8 cellular contexts compared by ENCODE assay signal in the genomic region with DNA sequence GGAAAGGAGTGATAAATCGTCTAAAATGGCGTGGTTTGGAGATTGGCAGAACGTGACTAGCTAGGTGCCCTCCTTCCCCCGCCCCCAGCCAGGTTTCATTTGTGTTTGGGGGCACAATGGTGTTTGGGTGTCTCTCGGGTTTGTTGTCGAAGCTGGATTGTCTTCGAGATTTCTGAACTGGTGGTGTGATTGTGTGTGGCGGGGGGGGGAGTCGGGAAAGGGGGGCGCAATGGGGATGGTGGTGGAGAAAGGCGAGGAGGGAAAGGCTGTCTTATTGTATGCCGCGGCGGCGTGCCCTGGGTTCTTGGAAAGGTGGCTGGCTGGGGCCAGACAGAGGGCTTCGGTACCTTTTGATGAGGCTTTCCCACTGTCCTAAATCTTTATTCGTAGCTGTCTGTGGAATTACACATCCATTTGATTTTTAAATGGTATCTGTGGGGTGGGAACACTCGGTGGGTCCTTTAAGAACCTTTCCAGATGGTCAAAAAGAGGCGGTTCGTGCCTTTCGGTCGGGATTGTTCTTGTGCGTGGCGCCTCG. TPM values are rescaled to one million over a fixed set of nuclear protein-coding genes. Genes with fewer than 3 reads are reported as not detected.
DNase-seq lines count a peak whose midpoint lies in the region; ATAC-seq and TF ChIP-seq lines count a peak whose summit lies in the region.

No MANE protein-coding gene starts in this region.

- H3K9me3 ChIP-seq in psoas muscle, result no peaks in the 10 kb centered on the region

- intact Hi-C loops in left cardiac atrium (cut with DNase I) (loop anchor here (5.0 to 10.0 kb wide), 3 partner anchors 233 to 446 kb away; no protein-coding TSS in a partner anchor), psoas muscle (cut with DNase I) (loop anchor here (5.0 to 10.0 kb wide), 7 partner anchors 36 to 1076 kb away; no protein-coding TSS in a partner anchor)

- H3K4me1 ChIP-seq in psoas muscle, result peaks cover 5% of the 10 kb centered on the region

- peak; percentile 34 for DNase-seq in activated T-cell treated with anti-CD3 and anti-CD28 coated beads, Interleukin-2, amount 50 U/mL, for 24 hours
- DNase-seq in activated T-cell treated with anti-CD3 and anti-CD28 coated beads, Interleukin-2, amount 50 U/mL, for 4 hours, result no peak
- DNase-seq in NCI-H1694 treated with DMSO at 0.1 percent for 48 hours (lab: John Stamatoyannopoulos, UW), result peak; percentile 18
- no peak for DNase-seq in activated naive CD8-positive, alpha-beta T cell treated with anti-CD3 and anti-CD28 coated beads for 36 hours
- peak; percentile 48 for DNase-seq in left cardiac atrium
- DNase-seq in psoas muscle, result peak; percentile 38 to 57
- DNase-seq in omental fat pad (ENCODE audit: low spot score), result no peak

- no peak overlapping the region for H3K27ac Mint-ChIP-seq in activated T-cell treated with anti-CD3 and anti-CD28 coated beads, Interleukin-2, amount 50 U/mL, for 24 hours
- H3K27ac Mint-ChIP-seq in activated naive CD8-positive, alpha-beta T cell treated with anti-CD3 and anti-CD28 coated beads for 36 hours, result peak overlapping the region; percentile 11

- no peaks in the 10 kb centered on the region for H3K36me3 Mint-ChIP-seq in activated T-cell treated with anti-CD3 and anti-CD28 coated beads, Interleukin-2, amount 50 U/mL, for 24 hours (ENCODE audit: low read depth)
- no peaks in the 10 kb centered on the region for H3K36me3 Mint-ChIP-seq in activated T-cell treated with anti-CD3 and anti-CD28 coated beads, Interleukin-2, amount 50 U/mL, for 4 hours (ENCODE audit: insufficient read depth)
- H3K36me3 Mint-ChIP-seq in activated naive CD8-positive, alpha-beta T cell treated with anti-CD3 and anti-CD28 coated beads for 36 hours, result no peaks in the 10 kb centered on the region

- H3K4me3 ChIP-seq in psoas muscle, result peak overlapping the region; percentile 96

- H3K27ac ChIP-seq in psoas muscle, result peak overlapping the region; percentile 95

- ATAC-seq in activated T-cell treated with anti-CD3 and anti-CD28 coated beads, Interleukin-2, amount 50 U/mL, for 4 hours, result no peak
- ATAC-seq in left cardiac atrium (peak in 1 of 2 donors; percentile 14), psoas muscle (peak in 2 of 4 donors; percentile 21 to 33), omental fat pad (ENCODE audit: low FRiP score) (no peak), GM18502 (IDR thresholded peaks at IDR 0.05; ENCODE audit: poor library complexity, unreplicated experiment) (no peak)

- H3K9me3 Mint-ChIP-seq in activated T-cell treated with anti-CD3 and anti-CD28 coated beads, Interleukin-2, amount 50 U/mL, for 24 hours, result no peaks in the 10 kb centered on the region
- H3K9me3 Mint-ChIP-seq in activated T-cell treated with anti-CD3 and anti-CD28 coated beads, Interleukin-2, amount 50 U/mL, for 4 hours, result peaks cover 3% of the 10 kb centered on the region
- H3K9me3 Mint-ChIP-seq in activated naive CD8-positive, alpha-beta T cell treated with anti-CD3 and anti-CD28 coated beads for 36 hours, result no peaks in the 10 kb centered on the region

- H3K27me3 ChIP-seq in psoas muscle (ENCODE audit: insufficient read depth in 3 of 3, low read length in 2 of 3), result no peaks in the 10 kb centered on the region

- H3K4me3 Mint-ChIP-seq in activated T-cell treated with anti-CD3 and anti-CD28 coated beads, Interleukin-2, amount 50 U/mL, for 24 hours, result no peak overlapping the region
- H3K4me3 Mint-ChIP-seq in activated T-cell treated with anti-CD3 and anti-CD28 coated beads, Interleukin-2, amount 50 U/mL, for 4 hours, result no peak overlapping the region
- no peak overlapping the region for H3K4me3 Mint-ChIP-seq in activated naive CD8-positive, alpha-beta T cell treated with anti-CD3 and anti-CD28 coated beads for 36 hours

- no peaks in the 10 kb centered on the region for H3K36me3 ChIP-seq in psoas muscle (ENCODE audit: insufficient read depth in 1 of 2, low read depth in 1 of 2)

- H3K27me3 Mint-ChIP-seq in activated T-cell treated with anti-CD3 and anti-CD28 coated beads, Interleukin-2, amount 50 U/mL, for 24 hours, result peaks cover 46% of the 10 kb centered on the region
- peaks cover 51% of the 10 kb centered on the region for H3K27me3 Mint-ChIP-seq in activated T-cell treated with anti-CD3 and anti-CD28 coated beads, Interleukin-2, amount 50 U/mL, for 4 hours (ENCODE audit: low read depth)
- H3K27me3 Mint-ChIP-seq in activated naive CD8-positive, alpha-beta T cell treated with anti-CD3 and anti-CD28 coated beads for 36 hours, result peaks cover 38% of the 10 kb centered on the region

- TF ChIP-seq CTCF in psoas muscle (IDR thresholded peaks at IDR 0.05) (no peak), omental fat pad (IDR thresholded peaks at IDR 0.05) (no peak)

- WGBS in psoas muscle, 3 donors, result 0 to 1% (median 0%) methylated on average over 24 to 25 of the region's 25 CpGs

- peaks cover 18% of the 10 kb centered on the region for H3K4me1 Mint-ChIP-seq in activated T-cell treated with anti-CD3 and anti-CD28 coated beads, Interleukin-2, amount 50 U/mL, for 24 hours (ENCODE audit: low read depth)
- peaks cover 29% of the 10 kb centered on the region for H3K4me1 Mint-ChIP-seq in activated T-cell treated with anti-CD3 and anti-CD28 coated beads, Interleukin-2, amount 50 U/mL, for 4 hours (ENCODE audit: low read depth)
- peaks cover 10% of the 10 kb centered on the region for H3K4me1 Mint-ChIP-seq in activated naive CD8-positive, alpha-beta T cell treated with anti-CD3 and anti-CD28 coated beads for 36 hours

RNA-seq across cellular contexts. Expression of a gene that starts 1.0 kb away (rescaled TPM):
- 1 to 10 TPM; 2.6 to 8.4 (median 3.1) TPM for total RNA-seq in activated T-cell treated with anti-CD3 and anti-CD28 coated beads, Interleukin-2, amount 50 U/mL, for 4 hours
- total RNA-seq in activated naive CD8-positive, alpha-beta T cell treated with anti-CD3 and anti-CD28 coated beads for 36 hours, result under 1 TPM; 0.62 to 0.70 TPM
- total RNA-seq in left cardiac atrium, result 10 to 100 TPM; 23.0 to 32.6 TPM
- 10 to 100 TPM in 2 of 4 donors, 1 to 10 TPM in 2; 6.7 to 56.3 (median 12.5) TPM for total RNA-seq in psoas muscle
- polyA plus RNA-seq in psoas muscle, result 1 to 10 TPM; 3.1 to 6.3 (median 3.6) TPM
- total RNA-seq in omental fat pad, result 10 to 100 TPM; 22.6 to 45.4 (median 24.0) TPM

Comparison
In these comparisons a context has a peak if more than half of its experiments do, and no peak if none do; other contexts are left out.
1. DNase-seq: peak in activated T-cell treated with anti-CD3 and anti-CD28 coated beads, Interleukin-2, amount 50 U/mL, for 24 hours (single experiment), NCI-H1694 treated with DMSO at 0.1 percent for 48 hours (single experiment), left cardiac atrium (single experiment) and psoas muscle (2 of 2); none in activated T-cell treated with anti-CD3 and anti-CD28 coated beads, Interleukin-2, amount 50 U/mL, for 4 hours (single experiment), activated naive CD8-positive, alpha-beta T cell treated with anti-CD3 and anti-CD28 coated beads for 36 hours (single experiment) and omental fat pad (single experiment).